12 cellular contexts compared by ENCODE assay signal in the genomic region with DNA sequence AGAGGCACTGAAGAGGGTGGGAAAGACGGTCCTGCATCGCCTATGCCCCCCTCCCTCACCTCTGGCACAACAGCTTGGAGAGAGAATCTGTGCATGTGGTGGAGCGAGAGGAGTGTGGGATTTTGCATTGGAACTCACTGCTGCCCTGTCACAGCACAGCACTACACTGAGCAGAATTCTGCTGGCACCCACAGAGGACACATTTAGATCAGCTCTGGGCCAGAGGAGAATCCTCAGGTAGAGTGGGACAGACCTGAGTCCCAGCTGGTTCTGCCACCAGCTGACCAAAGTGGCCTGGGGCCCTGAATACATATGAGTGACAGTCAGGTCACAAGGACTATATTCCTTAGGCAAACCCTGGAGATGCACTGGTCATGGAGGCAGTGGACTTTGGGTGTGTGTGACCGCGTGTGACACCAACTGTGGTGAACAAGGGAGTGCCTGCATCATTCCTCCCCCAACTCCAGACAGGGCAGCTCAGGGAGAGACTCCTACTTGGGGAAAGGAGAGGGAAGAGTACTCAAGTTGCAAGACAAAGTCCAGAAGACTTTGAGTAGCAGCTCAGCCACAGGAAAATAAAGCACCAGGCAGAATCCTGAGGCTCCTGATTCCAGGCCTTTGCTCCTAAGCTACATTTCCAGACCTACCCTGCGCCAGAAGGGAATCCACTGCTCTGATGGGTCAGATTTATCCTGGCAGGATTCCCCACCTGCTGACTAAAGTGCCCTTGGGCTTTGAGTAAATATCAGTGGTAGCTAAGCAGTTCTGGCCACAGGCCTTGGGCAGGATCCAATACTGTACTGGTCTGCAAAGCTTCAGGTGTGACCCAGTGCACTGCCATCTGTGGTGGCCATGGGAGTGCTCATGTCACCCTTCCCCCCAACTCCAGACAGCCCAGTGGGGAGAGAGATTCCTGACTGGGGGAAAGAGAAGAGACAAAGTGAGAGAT. TPM values are rescaled to one million over a fixed set of nuclear protein-coding genes. Genes with fewer than 3 reads are reported as not detected.
DNase-seq lines count a peak whose midpoint lies in the region.
"Had no signal": no experiment of that assay in that cellular context is flagged by ENCODE, and none has a peak within 500 bp of the region (broad histone marks: within the 10 kb centered on the region; RNA-seq: fewer than 3 reads in every experiment).

No MANE protein-coding gene starts in this region.

- no peak overlapping the region for H3K27ac ChIP-seq in mesendoderm (ENCODE audit: low read depth, low read length)
- H3K27ac ChIP-seq: colonic mucosa, KMS-11 had no signal

- no peak overlapping the region for H2BK15ac ChIP-seq in mesendoderm (replicated peaks; ENCODE audit: low read depth)

- H2BK5ac ChIP-seq in mesendoderm (ENCODE audit: low read length) = no peak overlapping the region

- H2AK5ac ChIP-seq in mesendoderm (ENCODE audit: low read length) = no peak overlapping the region

- WGBS in mesendoderm (ENCODE audit: extremely low coverage, insufficient coverage, low lambda C conversion rate) = no CpG with 5 or more reads among the region's 6 CpGs

- H3K9ac ChIP-seq in mesendoderm (ENCODE audit: low read length) = no peak overlapping the region
- H3K9ac ChIP-seq: KMS-11 had no signal

- no peak overlapping the region for H3K4me2 ChIP-seq in mesendoderm (ENCODE audit: low read length)
- H3K4me2 ChIP-seq: KMS-11 had no signal

- DNase-seq in ELF-1 (ENCODE audit: low read depth, low spot score) (peak; percentile 20), amniotic epithelial cell (ENCODE audit: low read depth) (peak; percentile 33), mesendoderm (peak; percentile 28), HT-29 (ENCODE audit: low spot score) (no peak), NCI-H146 treated with DMSO at 0.1 percent for 48 hours (lab: John Stamatoyannopoulos, UW; ENCODE audit: unreplicated experiment) (no peak)
- no peak for DNase-seq in activated CD8-positive, alpha-beta memory T cell treated with anti-CD3 and anti-CD28 coated beads, Interleukin-2, amount 50 U/mL, for 48 hours
- DNase-seq: activated T-cell treated with anti-CD3 and anti-CD28 coated beads, Interleukin-2, amount 50 U/mL, for 4 hours; C1 segment of cervical spinal cord; colonic mucosa; NCI-H748 treated with DMSO at 0.1 percent for 48 hours had no signal

- no peak overlapping the region for H4K5ac ChIP-seq in mesendoderm (ENCODE audit: low read length)

- no peaks in the 10 kb centered on the region for H3K79me1 ChIP-seq in mesendoderm (ENCODE audit: low read length)

- H3K27me3 ChIP-seq in mesendoderm (ENCODE audit: insufficient read depth, low read length, poor library complexity) = no peaks in the 10 kb centered on the region
- H3K27me3 ChIP-seq: colonic mucosa had no signal

- H3K79me2 ChIP-seq in mesendoderm (ENCODE audit: control insufficient read depth, insufficient read depth, low read length) = no peaks in the 10 kb centered on the region

- no peak overlapping the region for H3K4me3 ChIP-seq in mesendoderm (ENCODE audit: low read length)
- H3K4me3 ChIP-seq: colonic mucosa had no signal

- no peak overlapping the region for H3K4ac ChIP-seq in mesendoderm (ENCODE audit: low read depth, low read length)

- H3K23ac ChIP-seq in mesendoderm (ENCODE audit: low read length) = no peak overlapping the region

- no peaks in the 10 kb centered on the region for H3K36me3 ChIP-seq in mesendoderm (ENCODE audit: control insufficient read depth, insufficient read depth, low read length)
- H3K36me3 ChIP-seq: colonic mucosa had no signal

- no peak overlapping the region for H2BK120ac ChIP-seq in mesendoderm (ENCODE audit: low read depth, low read length)

- no peak overlapping the region for H4K8ac ChIP-seq in mesendoderm (ENCODE audit: low read depth, low read length)

- no peak overlapping the region for H3K18ac ChIP-seq in mesendoderm (ENCODE audit: low read length)

- H3K56ac ChIP-seq in mesendoderm (ENCODE audit: low read length) = no peak overlapping the region

- H3K4me1 ChIP-seq in mesendoderm (ENCODE audit: control insufficient read depth, low read depth, low read length) = no peaks in the 10 kb centered on the region
- H3K4me1 ChIP-seq: colonic mucosa had no signal

RNA-seq across cellular contexts. Expression of a gene that starts 10.6 kb away (rescaled TPM):
- polyA plus RNA-seq in mesendoderm (2013, experiment 1 of 2) = 0.97 TPM
- polyA plus RNA-seq in mesendoderm (2013, experiment 2 of 2) = 0.64 TPM
- total RNA-seq in HT-29 (2014; rRNA removed; shearing (Covaris generic)) = 4.0 and 4.1 TPM in 2 replicates

RNA-seq across cellular contexts. Expression of a gene that starts 32.4 kb away (rescaled TPM):
- polyA plus RNA-seq in mesendoderm (2013, experiment 1 of 2) = 0.21 TPM
- 0.45 TPM for polyA plus RNA-seq in mesendoderm (2013, experiment 2 of 2)
- 0.10 TPM in 1 of 2 replicates, not detected in the other for total RNA-seq in HT-29 (2014; rRNA removed; shearing (Covaris generic))
- total RNA-seq: activated T-cell treated with anti-CD3 and anti-CD28 coated beads, Interleukin-2, amount 50 U/mL, for 4 hours; neural crest cell had no signal

RNA-seq across cellular contexts. Expression of a gene that starts 35.6 kb away (rescaled TPM):
- polyA plus RNA-seq in mesendoderm (2013, experiment 1 of 2) = 15.2 TPM
- 15.3 TPM for polyA plus RNA-seq in mesendoderm (2013, experiment 2 of 2)
- total RNA-seq in HT-29 (2014; rRNA removed; shearing (Covaris generic)) = 17.9 and 23.3 TPM in 2 replicates

RNA-seq across cellular contexts. Expression of a gene that starts 42.7 kb away (rescaled TPM):
- polyA plus RNA-seq in mesendoderm (2013, experiment 1 of 2) = 2.5 TPM
- polyA plus RNA-seq in mesendoderm (2013, experiment 2 of 2) = 2.5 TPM
- total RNA-seq in HT-29 (2014; rRNA removed; shearing (Covaris generic)) = 18.3 and 19.2 TPM in 2 replicates

Comparison
In these comparisons a context has a peak if more than half of its experiments do, and no peak if none do; other contexts are left out.
1. DNase-seq: peak in ELF-1 (single experiment), amniotic epithelial cell (single experiment) and mesendoderm (single experiment); none in HT-29 (single experiment), NCI-H146 treated with DMSO at 0.1 percent for 48 hours (single experiment) and activated CD8-positive, alpha-beta memory T cell treated with anti-CD3 and anti-CD28 coated beads, Interleukin-2, amount 50 U/mL, for 48 hours (single experiment).